In genomic region chr9:133460405-133461175, GRCh38 we compare ENCODE assay signal across 8 cellular contexts. TPM values are rescaled to one million over a fixed set of nuclear protein-coding genes. Genes with fewer than 3 reads are reported as not detected.
DNase-seq lines count a peak whose midpoint lies in the region; ATAC-seq and TF ChIP-seq lines count a peak whose summit lies in the region.

No MANE protein-coding gene starts in this region.

- H3K27me3 Mint-ChIP-seq in activated B cell treated with CpG ODN at 0.5 μM for 24 hours (no peaks in the 10 kb centered on the region), nephron progenitor cell (ENCODE audit: low read depth, poor library complexity) (peaks cover 3% of the 10 kb centered on the region)

- H3K79me2 ChIP-seq in Loucy (ENCODE audit: insufficient read depth, low read length) (peaks cover 24% of the 10 kb centered on the region; the same call in 1 of the 2 replicates), fibroblast of lung (ENCODE audit: control insufficient read depth, insufficient read depth, low read length) (no peaks in the 10 kb centered on the region)

- intact Hi-C loops in activated B cell treated with CpG ODN at 0.5 μM for 24 hours (cut with micrococcal nuclease), result loop anchor here (1.0 kb wide), 1 partner anchor 42 kb away; the partner anchor contains the start of gene REXO4

- H3K36me3 Mint-ChIP-seq in activated B cell treated with CpG ODN at 0.5 μM for 24 hours (ENCODE audit: low read depth) (peaks cover 14% of the 10 kb centered on the region), nephron progenitor cell (ENCODE audit: low read depth) (peaks cover 3% of the 10 kb centered on the region)

- DNase-seq in NCI-H2227 (lab: John Stamatoyannopoulos, UW; ENCODE audit: unreplicated experiment), result peak; percentile 66
- DNase-seq in NCI-H2227 treated with DMSO at 0.1 percent for 48 hours (lab: John Stamatoyannopoulos, UW), result no peak
- no peak for DNase-seq in activated B cell treated with CpG ODN at 0.5 μM for 24 hours
- peak; percentile 10 to 20 for DNase-seq in fibroblast of lung (ENCODE audit: low read depth in 2 of 2)
- DNase-seq in nephron progenitor cell, result no peak
- no peak for DNase-seq in NCI-H446 treated with DMSO at 0.1 percent for 48 hours (lab: John Stamatoyannopoulos, UW)

- CTCF ChIA-PET in activated B cell treated with CpG ODN at 0.5 μM for 24 hours (lab: Charles Lee), result interaction anchor here (1.2 kb wide), 1 partner anchor 26 kb away, joined by 3 read pairs; no protein-coding TSS in a partner anchor

- ATAC-seq in GM21723 (IDR thresholded peaks at IDR 0.05; ENCODE audit: unreplicated experiment), result peak; percentile 12
- ATAC-seq in activated B cell treated with CpG ODN at 0.5 μM for 24 hours (ENCODE audit: low read depth), result peak; percentile 27

- H3K9me3 ChIP-seq in Loucy (ENCODE audit: insufficient read depth, low read depth, low read length), result no peaks in the 10 kb centered on the region
- H3K9me3 ChIP-seq in fibroblast of lung (ENCODE audit: control insufficient read depth, insufficient read depth, low read depth, low read length), result no peaks in the 10 kb centered on the region

- H3K4me3 Mint-ChIP-seq in activated B cell treated with CpG ODN at 0.5 μM for 24 hours, result peak overlapping the region; percentile 81
- peak overlapping the region; percentile 87 for H3K4me3 Mint-ChIP-seq in nephron progenitor cell

- H3K4me3 ChIP-seq in Loucy (ENCODE audit: low read length, poor library complexity, severe bottlenecking), result peak overlapping the region; percentile 77
- H3K4me3 ChIP-seq in fibroblast of lung (replicated peaks in 1 of 4; ENCODE audit: control extremely low read depth in 1 of 4, insufficient read depth in 1 of 4, low read depth in 3 of 4, low read length in 4 of 4), result peak overlapping the region; percentile 65 to 85 (median 75)

- H3K36me3 ChIP-seq in Loucy (ENCODE audit: insufficient read depth, low read length) (peaks cover 5% of the 10 kb centered on the region; the same call in 1 of the 2 replicates), fibroblast of lung (ENCODE audit: control insufficient read depth, insufficient read depth, low read length) (no peaks in the 10 kb centered on the region)

- POLR2A ChIA-PET in activated B cell treated with CpG ODN at 0.5 μM for 24 hours (lab: Charles Lee), result interaction anchor here (1.2 to 2.7 kb wide), 9 partner anchors 9 to 704 kb away, joined by 5 to 44 read pairs (median 12); partner anchors contain the start of genes MED22, REXO4, RNU6ATAC and RPL7A

- H3K4me1 Mint-ChIP-seq in activated B cell treated with CpG ODN at 0.5 μM for 24 hours (peaks cover 20% of the 10 kb centered on the region), nephron progenitor cell (peaks cover 47% of the 10 kb centered on the region)

- no peaks in the 10 kb centered on the region for H3K27me3 ChIP-seq in Loucy (ENCODE audit: insufficient read depth, low read length, poor library complexity, severe bottlenecking)
- H3K27me3 ChIP-seq in fibroblast of lung (ENCODE audit: control insufficient read depth, insufficient read depth, low read length), result no peaks in the 10 kb centered on the region

- no peaks in the 10 kb centered on the region for H3K9me2 ChIP-seq in Loucy (replicated peaks; ENCODE audit: low read depth, low read length)

- H3K4me2 ChIP-seq in Loucy (ENCODE audit: low read depth, low read length, poor library complexity, severe bottlenecking) (peak overlapping the region; percentile 87), fibroblast of lung (ENCODE audit: extremely low read depth, insufficient read depth, low read length) (peak overlapping the region; percentile 85)

- H3K9ac ChIP-seq in Loucy (ENCODE audit: low read depth, low read length, poor library complexity, severe bottlenecking) (peak overlapping the region; percentile 73), fibroblast of lung (ENCODE audit: insufficient read depth, low read length) (peak overlapping the region; percentile 95)

- H4K20me1 ChIP-seq in Loucy (ENCODE audit: insufficient read depth, low read length, poor library complexity, severe bottlenecking) (peaks cover 16% of the 10 kb centered on the region), fibroblast of lung (ENCODE audit: control insufficient read depth, extremely low read depth, insufficient read depth, low read length) (no peaks in the 10 kb centered on the region)

- no peak for TF ChIP-seq CTCF in Loucy (conservative IDR thresholded peaks at IDR 0.05; ENCODE audit: low read length)
- TF ChIP-seq CTCF in activated B cell treated with CpG ODN at 0.5 μM for 24 hours (IDR thresholded peaks at IDR 0.05), result no peak
- TF ChIP-seq CTCF in fibroblast of lung (conservative IDR thresholded peaks at IDR 0.05 in 1 of 2, IDR thresholded peaks at IDR 0.05 in 1 of 2; ENCODE audit: low read depth in 1 of 2, low read length in 2 of 2), result no peak
- TF ChIP-seq CTCF in nephron progenitor cell (IDR thresholded peaks at IDR 0.05), result no peak

- H3K9me3 Mint-ChIP-seq in activated B cell treated with CpG ODN at 0.5 μM for 24 hours (no peaks in the 10 kb centered on the region), nephron progenitor cell (no peaks in the 10 kb centered on the region)

- H2AFZ ChIP-seq in Loucy (ENCODE audit: low read length) (peak overlapping the region; percentile 34; the same call in 1 of the 2 replicates), fibroblast of lung (ENCODE audit: low read length) (no peak overlapping the region)

- H3K4me1 ChIP-seq in Loucy (ENCODE audit: insufficient read depth, low read length, poor library complexity, severe bottlenecking) (peaks cover 29% of the 10 kb centered on the region), fibroblast of lung (ENCODE audit: control insufficient read depth, extremely low read depth, insufficient read depth, low read length) (peaks cover 5% of the 10 kb centered on the region)

- no peaks in the 10 kb centered on the region for H3F3A ChIP-seq in Loucy (ENCODE audit: low read depth)

- H3K27ac Mint-ChIP-seq in activated B cell treated with CpG ODN at 0.5 μM for 24 hours (peak overlapping the region; percentile 88), nephron progenitor cell (peak overlapping the region; percentile 36)

- no peak overlapping the region for H3K27ac ChIP-seq in fibroblast of lung (ENCODE audit: insufficient read depth, low read length)

RNA-seq across cellular contexts. Expression of gene CACFD1, which starts 0.8 kb away (rescaled TPM):
- total RNA-seq in activated B cell treated with CpG ODN at 0.5 μM for 24 hours, result 13.8 and 15.0 TPM in 2 replicates
- 8.5 and 9.1 TPM in 2 replicates for total RNA-seq in fibroblast of lung
- 2.5 and 4.7 TPM in 2 replicates for polyA plus RNA-seq in fibroblast of lung
- 4.9 and 6.2 TPM in 2 replicates for polyA plus RNA-seq in fibroblast of lung (2012)
- polyA minus RNA-seq in fibroblast of lung (ENCODE audit: low replicate concordance), result 9.7 and 19.6 TPM in 2 replicates

RNA-seq across cellular contexts. Expression of gene SLC2A6, which starts 18.3 kb away (rescaled TPM):
- total RNA-seq in activated B cell treated with CpG ODN at 0.5 μM for 24 hours, result 32.9 and 37.4 TPM in 2 replicates
- total RNA-seq in fibroblast of lung, result 5.6 and 9.1 TPM in 2 replicates
- 6.7 and 7.6 TPM in 2 replicates for polyA plus RNA-seq in fibroblast of lung
- 11.1 and 12.7 TPM in 2 replicates for polyA plus RNA-seq in fibroblast of lung (2012)
- polyA minus RNA-seq in fibroblast of lung (ENCODE audit: low replicate concordance), result 9.0 and 10.9 TPM in 2 replicates

RNA-seq across cellular contexts. Expression of gene ADAMTS13, which starts 38.4 kb away (rescaled TPM):
- total RNA-seq in activated B cell treated with CpG ODN at 0.5 μM for 24 hours (1.9 TPM in 2 replicates), fibroblast of lung (2.3 and 3.1 TPM in 2 replicates)
- polyA plus RNA-seq in fibroblast of lung, result 0.45 and 0.78 TPM in 2 replicates
- 1.3 and 1.4 TPM in 2 replicates for polyA plus RNA-seq in fibroblast of lung (2012)
- polyA minus RNA-seq in fibroblast of lung (ENCODE audit: low replicate concordance), result 0.11 and 1.5 TPM in 2 replicates

RNA-seq across cellular contexts. Expression of gene REXO4, which starts 42.8 kb away (rescaled TPM):
- total RNA-seq in activated B cell treated with CpG ODN at 0.5 μM for 24 hours (31.6 and 33.3 TPM in 2 replicates), fibroblast of lung (21.1 and 21.3 TPM in 2 replicates)
- 16.6 and 17.2 TPM in 2 replicates for polyA plus RNA-seq in fibroblast of lung
- polyA plus RNA-seq in fibroblast of lung (2012), result 17.6 and 22.0 TPM in 2 replicates
- polyA minus RNA-seq in fibroblast of lung (ENCODE audit: low replicate concordance), result 14.2 and 18.7 TPM in 2 replicates

Comparison
In these comparisons a context has a peak if more than half of its experiments do, and no peak if none do; other contexts are left out.
1. DNase-seq: peak in NCI-H2227 (single experiment) and fibroblast of lung (2 of 2); none in NCI-H2227 treated with DMSO at 0.1 percent for 48 hours (single experiment), activated B cell treated with CpG ODN at 0.5 μM for 24 hours (single experiment), nephron progenitor cell (single experiment) and NCI-H446 treated with DMSO at 0.1 percent for 48 hours (single experiment).